8 cellular contexts compared by ENCODE assay signal in genomic region chr6:150016324-150017185, GRCh38. TPM values are rescaled to one million over a fixed set of nuclear protein-coding genes. Genes with fewer than 3 reads are reported as not detected.
DNase-seq lines count a peak whose midpoint lies in the region; ATAC-seq and TF ChIP-seq lines count a peak whose summit lies in the region.

No MANE protein-coding gene starts in this region.

- H2BK120ac ChIP-seq in mesenchymal stem cell (ENCODE audit: low read depth, low read length) = no peak overlapping the region

- peak; percentile 67 to 80 (median 74) for TF ChIP-seq CTCF in transverse colon (IDR thresholded peaks at IDR 0.05)

- H4K91ac ChIP-seq in mesenchymal stem cell (ENCODE audit: low read length) = no peak overlapping the region

- in situ Hi-C loops in transverse colon (cut with MboI; ENCODE audit: low pct_ligation_motif_present in 1 of 4, low pct_unique_long_range_greater_than_20kb in 1 of 4, low sequenced_read_pairs in 3 of 4) = loop anchor here in 2 of 4 donors (5.0 to 25.0 kb wide), 3 partner anchors 82 to 179 kb away; no protein-coding TSS in a partner anchor

- no peak overlapping the region for H3K18ac ChIP-seq in mesenchymal stem cell (ENCODE audit: low read depth in 1 of 2, low read length in 2 of 2)

- intact Hi-C loops in transverse colon (cut with DNase I; ENCODE audit: low total_unique reads) = loop anchor here (2.0 kb wide), 1 partner anchor 82 kb away; no protein-coding TSS in a partner anchor

- H3K4me2 ChIP-seq in mesenchymal stem cell (ENCODE audit: low read length, poor library complexity, severe bottlenecking) = no peak overlapping the region

- H3K27ac ChIP-seq in effector memory CD4-positive, alpha-beta T cell (ENCODE audit: insufficient read depth, low read length, poor library complexity, severe bottlenecking) = no peak overlapping the region
- H3K27ac ChIP-seq in mesenchymal stem cell (ENCODE audit: low read length, poor library complexity, severe bottlenecking) (no peak overlapping the region), transverse colon (no peak overlapping the region)

- peak overlapping the region in 1 of 2 experiments; percentile 55 for H3K14ac ChIP-seq in mesenchymal stem cell (ENCODE audit: low read length in 2 of 2)

- H3K9me3 ChIP-seq in effector memory CD4-positive, alpha-beta T cell (ENCODE audit: control insufficient read depth, low read length) = no peaks in the 10 kb centered on the region
- H3K9me3 ChIP-seq in mesenchymal stem cell (ENCODE audit: control insufficient read depth, low read length) (no peaks in the 10 kb centered on the region), transverse colon (no peaks in the 10 kb centered on the region)

- DNase-seq in NCI-H510A treated with DMSO at 0.1 percent for 48 hours (lab: John Stamatoyannopoulos, UW) (peak; percentile 27), NCI-H510A (lab: John Stamatoyannopoulos, UW) (no peak), NCI-H2196 treated with DMSO at 0.1 percent for 48 hours (lab: John Stamatoyannopoulos, UW; ENCODE audit: unreplicated experiment) (peak; percentile 67), mesenchymal stem cell (peak; percentile 65), transverse colon (peak; percentile 35)
- peak; percentile 53 for DNase-seq in activated CD4-positive, alpha-beta T cell treated with anti-CD3 and anti-CD28 coated beads for 48 hours
- peak; percentile 20 to 50 (median 22) for DNase-seq in effector memory CD4-positive, alpha-beta T cell

- H3K79me1 ChIP-seq in mesenchymal stem cell (replicated peaks; ENCODE audit: low read length, poor library complexity, severe bottlenecking) = no peaks in the 10 kb centered on the region

- peaks cover 7% of the 10 kb centered on the region for H3K4me1 ChIP-seq in effector memory CD4-positive, alpha-beta T cell (ENCODE audit: control insufficient read depth, insufficient read depth, low read length, poor library complexity, severe bottlenecking)
- H3K4me1 ChIP-seq in mesenchymal stem cell (ENCODE audit: control insufficient read depth, insufficient read depth, low read depth, low read length) (no peaks in the 10 kb centered on the region), transverse colon (no peaks in the 10 kb centered on the region)

- H3K4me3 ChIP-seq in effector memory CD4-positive, alpha-beta T cell (ENCODE audit: insufficient read depth, low read depth, low read length, poor library complexity, severe bottlenecking) = no peak overlapping the region
- H3K4me3 ChIP-seq in mesenchymal stem cell (ENCODE audit: insufficient read depth in 1 of 2, low read depth in 1 of 2, low read length in 2 of 2) (no peak overlapping the region), transverse colon (no peak overlapping the region)

- 24% methylated on average over 6 of the region's 6 CpGs for WGBS in mesenchymal stem cell
- 26 to 34% methylated on average over 5 to 6 of the region's 6 CpGs for WGBS in transverse colon (ENCODE audit: low coverage in 1 of 2), 2 donors

- no peak overlapping the region for H2AFZ ChIP-seq in mesenchymal stem cell (ENCODE audit: low read depth, low read length)

- H2BK15ac ChIP-seq in mesenchymal stem cell (ENCODE audit: low read depth, poor library complexity, severe bottlenecking) = no peak overlapping the region

- H3K36me3 ChIP-seq in effector memory CD4-positive, alpha-beta T cell (ENCODE audit: control insufficient read depth, insufficient read depth, low read length) = no peaks in the 10 kb centered on the region
- H3K36me3 ChIP-seq in mesenchymal stem cell (ENCODE audit: control insufficient read depth in 1 of 2, insufficient read depth in 2 of 2, low read depth in 1 of 2, low read length in 2 of 2) (no peaks in the 10 kb centered on the region), transverse colon (no peaks in the 10 kb centered on the region)

- H4K8ac ChIP-seq in mesenchymal stem cell (ENCODE audit: low read length) = no peak overlapping the region

- ATAC-seq in HG02763 (IDR thresholded peaks at IDR 0.05; ENCODE audit: unreplicated experiment) = peak; percentile 71

- peaks cover 37% of the 10 kb centered on the region for H3K27me3 ChIP-seq in effector memory CD4-positive, alpha-beta T cell (replicated peaks; ENCODE audit: control insufficient read depth, insufficient read depth, low read length, poor library complexity, severe bottlenecking)
- H3K27me3 ChIP-seq in mesenchymal stem cell (ENCODE audit: control insufficient read depth in 1 of 2, insufficient read depth in 1 of 2, low read length in 2 of 2) (peaks cover 61 to 70% of the 10 kb centered on the region in 2 experiments), transverse colon (peaks cover 72% of the 10 kb centered on the region)

- no peak overlapping the region for H3K23ac ChIP-seq in mesenchymal stem cell (ENCODE audit: low read length in 2 of 2)

- no peak overlapping the region for H2AK5ac ChIP-seq in mesenchymal stem cell (ENCODE audit: low read length, severe bottlenecking)

- peak overlapping the region in 1 of 2 experiments; percentile 11 for H2BK12ac ChIP-seq in mesenchymal stem cell (ENCODE audit: low read length in 2 of 2)

- no peak overlapping the region for H3K9ac ChIP-seq in mesenchymal stem cell (ENCODE audit: low read length)

- H3K4ac ChIP-seq in mesenchymal stem cell (ENCODE audit: low read depth in 1 of 2, low read length in 2 of 2) = no peak overlapping the region

- H2BK5ac ChIP-seq in mesenchymal stem cell (ENCODE audit: low read depth, low read length, poor library complexity, severe bottlenecking) = no peak overlapping the region

- no peak for TF ChIP-seq POLR2A in transverse colon (IDR thresholded peaks at IDR 0.05)

- no peak for TF ChIP-seq EP300 in transverse colon (IDR thresholded peaks at IDR 0.05; ENCODE audit: low read depth)

RNA-seq across cellular contexts. Expression of gene RAET1L, which starts 8.8 kb away (rescaled TPM):
- polyA plus RNA-seq in mesenchymal stem cell (2013, experiment 1 of 2) = not detected
- not detected for polyA plus RNA-seq in mesenchymal stem cell (2013, experiment 2 of 2)
- total RNA-seq in transverse colon = not detected

RNA-seq across cellular contexts. Expression of gene ULBP3, which starts 52.4 kb away (rescaled TPM):
- polyA plus RNA-seq in mesenchymal stem cell (2013, experiment 1 of 2) = 9.7 TPM
- 9.8 TPM for polyA plus RNA-seq in mesenchymal stem cell (2013, experiment 2 of 2)
- total RNA-seq in transverse colon = 1 to 10 TPM in 1 of 4 donors, under 1 TPM in 1, not detected in 2; 0.79 to 2.0 TPM

RNA-seq across cellular contexts. Expression of gene ULBP1, which starts 52.8 kb away (rescaled TPM):
- polyA plus RNA-seq in mesenchymal stem cell (2013, experiment 1 of 2) = 6.5 TPM
- polyA plus RNA-seq in mesenchymal stem cell (2013, experiment 2 of 2) = 6.7 TPM
- not detected for total RNA-seq in transverse colon
